ENCODE assay signal across 13 cellular contexts in the genomic region with DNA sequence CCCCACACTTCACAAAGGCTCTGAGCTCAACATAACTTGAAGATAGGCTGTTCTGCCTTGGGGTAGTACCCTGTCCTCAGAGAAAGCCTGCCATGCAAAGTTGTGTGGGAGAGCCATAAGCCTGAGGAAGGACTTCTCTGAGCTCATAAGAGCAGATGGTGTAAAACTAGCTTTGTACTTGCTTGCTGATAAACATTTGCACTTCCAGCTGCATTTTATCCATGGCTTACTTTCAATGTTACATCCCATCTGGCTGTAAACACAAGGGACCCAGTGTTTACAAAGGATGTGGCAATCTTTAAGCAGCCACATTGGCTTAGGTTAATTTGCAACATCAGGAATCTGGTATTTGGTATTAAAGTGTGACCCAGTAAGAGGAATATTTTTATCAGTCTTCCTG.
A peak's percentile ranks its signal among the peaks of the same experiment; 100 is the strongest.
DNase-seq lines count a peak whose midpoint lies in the region; ATAC-seq and TF ChIP-seq lines count a peak whose summit lies in the region.
"Had no signal": no experiment of that assay in that cellular context is flagged by ENCODE, and none has a peak within 500 bp of the region (broad histone marks: within the 10 kb centered on the region; RNA-seq: fewer than 3 reads in every experiment).

No MANE protein-coding gene starts in this region.

- ATAC-seq in lung (ENCODE audit: insufficient read depth, low FRiP score) (peak; percentile 53), aorta (ENCODE audit: low FRiP score) (peak; percentile 38)
- ATAC-seq: naive thymus-derived CD4-positive, alpha-beta T cell had no signal

- H3K9me3 ChIP-seq in lung (ENCODE audit: control insufficient read depth in 2 of 2, insufficient read depth in 1 of 2, low read length in 1 of 2) (no peaks in the 10 kb centered on the region), aorta (ENCODE audit: control insufficient read depth, low read length) (no peaks in the 10 kb centered on the region), tibial nerve (no peaks in the 10 kb centered on the region)

- H3K36me3 ChIP-seq in lung (ENCODE audit: control insufficient read depth in 2 of 2, insufficient read depth in 2 of 2, low read length in 2 of 2) (no peaks in the 10 kb centered on the region), aorta (ENCODE audit: control insufficient read depth in 1 of 2, insufficient read depth in 2 of 2, low read length in 1 of 2) (no peaks in the 10 kb centered on the region), tibial nerve (no peaks in the 10 kb centered on the region)

- intact Hi-C loops in aorta (cut with DNase I) = no loop called here

- H3K27ac ChIP-seq in lung (ENCODE audit: low read depth in 1 of 2, low read length in 1 of 2) = no peak overlapping the region
- no peak overlapping the region for H3K27ac ChIP-seq in aorta (ENCODE audit: low read depth in 1 of 2, low read length in 2 of 2)
- no peak overlapping the region for H3K27ac ChIP-seq in tibial nerve

- no peaks in the 10 kb centered on the region for H3K27me3 ChIP-seq in lung (ENCODE audit: control insufficient read depth, insufficient read depth)
- peaks cover 0 to 4% of the 10 kb centered on the region in 2 donors for H3K27me3 ChIP-seq in aorta (ENCODE audit: control insufficient read depth in 1 of 2, insufficient read depth in 2 of 2, low read length in 1 of 2)
- no peaks in the 10 kb centered on the region for H3K27me3 ChIP-seq in tibial nerve

- TF ChIP-seq CTCF in lung (IDR thresholded peaks at IDR 0.05; ENCODE audit: control extremely low read depth, extremely low read depth) (no peak), tibial nerve (IDR thresholded peaks at IDR 0.05) (no peak)

- H3K4me3 ChIP-seq in lung (no peak overlapping the region), aorta (ENCODE audit: low read length in 2 of 2) (no peak overlapping the region), tibial nerve (no peak overlapping the region)

- TF ChIP-seq EP300 in tibial nerve (IDR thresholded peaks at IDR 0.05) = peak in 1 of 2 donors; percentile 67

- DNase-seq in NCI-H510A treated with DMSO at 0.1 percent for 48 hours (lab: John Stamatoyannopoulos, UW) = peak; percentile 12
- no peak for DNase-seq in NCI-H510A (lab: John Stamatoyannopoulos, UW)
- peak; percentile 90 for DNase-seq in fibroblast of gingiva (ENCODE audit: low read depth)
- no peak for DNase-seq in lung (ENCODE audit: low spot score)
- no peak for DNase-seq in aorta
- DNase-seq in NCI-H446 (lab: John Stamatoyannopoulos, UW) = no peak
- DNase-seq in activated naive CD4-positive, alpha-beta T cell treated with Interleukin-2 at 50 U/mL for 16 hours = no peak
- no peak for DNase-seq in tibial nerve (ENCODE audit: low spot score in 2 of 2)
- DNase-seq: activated CD4-positive, alpha-beta T cell treated with anti-CD3 and anti-CD28 coated beads, Interleukin-2, amount 50 U/mL, for 4 hours; naive thymus-derived CD4-positive, alpha-beta T cell; NCI-H748 treated with DMSO at 0.1 percent for 48 hours; stimulated activated naive CD4-positive, alpha-beta T cell treated with Interleukin-2 at 50 U/mL for 16 hours; T1000 had no signal

- H3K4me1 ChIP-seq in lung (ENCODE audit: control insufficient read depth in 2 of 2, insufficient read depth in 2 of 2, low read length in 2 of 2) (no peaks in the 10 kb centered on the region), aorta (ENCODE audit: control insufficient read depth in 1 of 2, insufficient read depth in 2 of 2, low read length in 2 of 2) (no peaks in the 10 kb centered on the region), tibial nerve (no peaks in the 10 kb centered on the region)

- no peak for TF ChIP-seq POLR2A in tibial nerve (IDR thresholded peaks at IDR 0.05)

Comparison
In these comparisons a context has a peak if more than half of its experiments do, and no peak if none do; other contexts are left out.
1. DNase-seq: peak in NCI-H510A treated with DMSO at 0.1 percent for 48 hours (single experiment) and fibroblast of gingiva (single experiment); none in NCI-H510A (single experiment), lung (single experiment), aorta (0 of 2), NCI-H446 (0 of 2), activated naive CD4-positive, alpha-beta T cell treated with Interleukin-2 at 50 U/mL for 16 hours (single experiment) and tibial nerve (0 of 2).